Comparison of ENCODE assay signal across 1 cellular context in the genomic region with DNA sequence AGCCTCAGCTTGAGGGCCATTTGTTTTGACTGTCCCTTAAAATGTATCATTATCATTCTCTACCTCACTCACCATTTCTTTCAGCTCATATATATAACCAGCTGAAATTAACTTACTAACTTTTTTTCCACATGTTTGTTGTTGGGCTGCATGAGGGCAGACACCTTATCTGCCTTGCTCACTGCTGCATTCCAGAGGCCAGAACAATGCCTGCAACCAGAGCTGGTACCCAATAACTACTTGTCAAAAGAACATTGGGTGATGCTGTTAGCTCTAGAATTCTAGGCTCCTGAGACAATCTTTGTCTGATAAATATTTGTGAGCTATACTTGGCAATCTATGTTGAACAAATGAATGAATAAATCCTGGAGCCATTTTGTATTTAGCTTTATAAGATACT.
TF ChIP-seq lines count a peak whose summit lies in the region.

No MANE protein-coding gene starts in this region.

TF ChIP-seq in SK-N-SH, 30 proteins besides CTCF, POLR2A, EP300 and RAD21 (continued from another document):
- TF ChIP-seq, protein P1, sequence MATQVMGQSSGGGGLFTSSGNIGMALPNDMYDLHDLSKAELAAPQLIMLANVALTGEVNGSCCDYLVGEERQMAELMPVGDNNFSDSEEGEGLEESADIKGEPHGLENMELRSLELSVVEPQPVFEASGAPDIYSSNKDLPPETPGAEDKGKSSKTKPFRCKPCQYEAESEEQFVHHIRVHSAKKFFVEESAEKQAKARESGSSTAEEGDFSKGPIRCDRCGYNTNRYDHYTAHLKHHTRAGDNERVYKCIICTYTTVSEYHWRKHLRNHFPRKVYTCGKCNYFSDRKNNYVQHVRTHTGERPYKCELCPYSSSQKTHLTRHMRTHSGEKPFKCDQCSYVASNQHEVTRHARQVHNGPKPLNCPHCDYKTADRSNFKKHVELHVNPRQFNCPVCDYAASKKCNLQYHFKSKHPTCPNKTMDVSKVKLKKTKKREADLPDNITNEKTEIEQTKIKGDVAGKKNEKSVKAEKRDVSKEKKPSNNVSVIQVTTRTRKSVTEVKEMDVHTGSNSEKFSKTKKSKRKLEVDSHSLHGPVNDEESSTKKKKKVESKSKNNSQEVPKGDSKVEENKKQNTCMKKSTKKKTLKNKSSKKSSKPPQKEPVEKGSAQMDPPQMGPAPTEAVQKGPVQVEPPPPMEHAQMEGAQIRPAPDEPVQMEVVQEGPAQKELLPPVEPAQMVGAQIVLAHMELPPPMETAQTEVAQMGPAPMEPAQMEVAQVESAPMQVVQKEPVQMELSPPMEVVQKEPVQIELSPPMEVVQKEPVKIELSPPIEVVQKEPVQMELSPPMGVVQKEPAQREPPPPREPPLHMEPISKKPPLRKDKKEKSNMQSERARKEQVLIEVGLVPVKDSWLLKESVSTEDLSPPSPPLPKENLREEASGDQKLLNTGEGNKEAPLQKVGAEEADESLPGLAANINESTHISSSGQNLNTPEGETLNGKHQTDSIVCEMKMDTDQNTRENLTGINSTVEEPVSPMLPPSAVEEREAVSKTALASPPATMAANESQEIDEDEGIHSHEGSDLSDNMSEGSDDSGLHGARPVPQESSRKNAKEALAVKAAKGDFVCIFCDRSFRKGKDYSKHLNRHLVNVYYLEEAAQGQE (IDR thresholded peaks at IDR 0.05; ENCODE audit: low read depth, low read length), result no peak
- TF ChIP-seq, protein P2, sequence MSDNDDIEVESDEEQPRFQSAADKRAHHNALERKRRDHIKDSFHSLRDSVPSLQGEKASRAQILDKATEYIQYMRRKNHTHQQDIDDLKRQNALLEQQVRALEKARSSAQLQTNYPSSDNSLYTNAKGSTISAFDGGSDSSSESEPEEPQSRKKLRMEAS (IDR thresholded peaks at IDR 0.05; ENCODE audit: low read depth), result no peak
- TF ChIP-seq FOXJ3 (CRISPR knock-in tag; IDR thresholded peaks at IDR 0.05), result no peak
- no peak for TF ChIP-seq CHD2 (IDR thresholded peaks at IDR 0.05; ENCODE audit: low read length, partially characterized antibody)
- no peak for TF ChIP-seq FOXM1 (IDR thresholded peaks at IDR 0.05; ENCODE audit: low read depth)
- TF ChIP-seq, protein P3, sequence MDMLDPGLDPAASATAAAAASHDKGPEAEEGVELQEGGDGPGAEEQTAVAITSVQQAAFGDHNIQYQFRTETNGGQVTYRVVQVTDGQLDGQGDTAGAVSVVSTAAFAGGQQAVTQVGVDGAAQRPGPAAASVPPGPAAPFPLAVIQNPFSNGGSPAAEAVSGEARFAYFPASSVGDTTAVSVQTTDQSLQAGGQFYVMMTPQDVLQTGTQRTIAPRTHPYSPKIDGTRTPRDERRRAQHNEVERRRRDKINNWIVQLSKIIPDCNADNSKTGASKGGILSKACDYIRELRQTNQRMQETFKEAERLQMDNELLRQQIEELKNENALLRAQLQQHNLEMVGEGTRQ (IDR thresholded peaks at IDR 0.05; ENCODE audit: borderline replicate concordance, low read depth, low read length), result no peak
- TF ChIP-seq MXI1 (IDR thresholded peaks at IDR 0.05; ENCODE audit: low read depth, low read length), result no peak
- no peak for TF ChIP-seq RXRA (IDR thresholded peaks at IDR 0.05; ENCODE audit: borderline replicate concordance, low read depth)
- TF ChIP-seq TAF1 (IDR thresholded peaks at IDR 0.05; ENCODE audit: borderline replicate concordance, low read depth, low read length), result no peak
- no peak for TF ChIP-seq TCF12 (IDR thresholded peaks at IDR 0.05)
- TF ChIP-seq, protein P4, sequence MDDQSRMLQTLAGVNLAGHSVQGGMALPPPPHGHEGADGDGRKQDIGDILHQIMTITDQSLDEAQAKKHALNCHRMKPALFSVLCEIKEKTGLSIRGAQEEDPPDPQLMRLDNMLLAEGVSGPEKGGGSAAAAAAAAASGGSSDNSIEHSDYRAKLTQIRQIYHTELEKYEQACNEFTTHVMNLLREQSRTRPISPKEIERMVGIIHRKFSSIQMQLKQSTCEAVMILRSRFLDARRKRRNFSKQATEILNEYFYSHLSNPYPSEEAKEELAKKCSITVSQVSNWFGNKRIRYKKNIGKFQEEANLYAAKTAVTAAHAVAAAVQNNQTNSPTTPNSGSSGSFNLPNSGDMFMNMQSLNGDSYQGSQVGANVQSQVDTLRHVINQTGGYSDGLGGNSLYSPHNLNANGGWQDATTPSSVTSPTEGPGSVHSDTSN (IDR thresholded peaks at IDR 0.05), result no peak
- TF ChIP-seq, protein P5, sequence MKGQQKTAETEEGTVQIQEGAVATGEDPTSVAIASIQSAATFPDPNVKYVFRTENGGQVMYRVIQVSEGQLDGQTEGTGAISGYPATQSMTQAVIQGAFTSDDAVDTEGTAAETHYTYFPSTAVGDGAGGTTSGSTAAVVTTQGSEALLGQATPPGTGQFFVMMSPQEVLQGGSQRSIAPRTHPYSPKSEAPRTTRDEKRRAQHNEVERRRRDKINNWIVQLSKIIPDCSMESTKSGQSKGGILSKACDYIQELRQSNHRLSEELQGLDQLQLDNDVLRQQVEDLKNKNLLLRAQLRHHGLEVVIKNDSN (IDR thresholded peaks at IDR 0.05; ENCODE audit: borderline replicate concordance, low read depth), result no peak
- TF ChIP-seq YY1 (IDR thresholded peaks at IDR 0.05; ENCODE audit: low read depth), result no peak
- no peak for TF ChIP-seq JUND (IDR thresholded peaks at IDR 0.05)
